25 cellular contexts compared by ENCODE assay signal in genomic region chr1:116185161-116185701, GRCh38.
DNase-seq lines count a peak whose midpoint lies in the region; ATAC-seq, FAIRE-seq and TF ChIP-seq lines count a peak whose summit lies in the region.
"Had no signal": no experiment of that assay in that cellular context is flagged by ENCODE, and none has a peak within 500 bp of the region (broad histone marks: within the 10 kb centered on the region; RNA-seq: fewer than 3 reads in every experiment).

No MANE protein-coding gene starts in this region.

- no peaks in the 10 kb centered on the region for H3K36me3 ChIP-seq in GM06990 (ENCODE audit: control insufficient read depth, insufficient read depth, low read length)
- H3K36me3 ChIP-seq: HAP-1 had no signal

- H3K4me3 ChIP-seq in GM06990 (replicated peaks; ENCODE audit: low read depth, low read length) (no peak overlapping the region), GM12865 (ENCODE audit: low read depth, low read length) (no peak overlapping the region)
- H3K4me3 ChIP-seq: GM23338, HAP-1, K562 had no signal

- H3K4me3 Mint-ChIP-seq in chondrocyte (ENCODE audit: unreplicated experiment) (no peak overlapping the region), neural crest cell (no peak overlapping the region), Calu3 (ENCODE audit: low read depth, unreplicated experiment) (no peak overlapping the region)
- H3K4me3 Mint-ChIP-seq: CD8-positive, alpha-beta memory T cell; GM23338; HFFc6 had no signal

- H3K9me3 Mint-ChIP-seq in chondrocyte (ENCODE audit: low read depth) (peaks cover 5% of the 10 kb centered on the region), neural crest cell (no peaks in the 10 kb centered on the region), Calu3 (ENCODE audit: low read depth, unreplicated experiment) (no peaks in the 10 kb centered on the region)
- H3K9me3 Mint-ChIP-seq: CD8-positive, alpha-beta memory T cell; GM23338; HFFc6 had no signal

- CTCF ChIA-PET in Calu3 (lab: Charles Lee), result interaction anchor here (0.7 kb wide), 1 partner anchor 11 kb away, joined by 5 read pairs; no protein-coding TSS in a partner anchor

- TF ChIP-seq POLR2A in GM18505 (IDR thresholded peaks at IDR 0.05; ENCODE audit: borderline replicate concordance, extremely low read depth, insufficient read depth, insufficient read length) (no peak), H54 (IDR thresholded peaks at IDR 0.05; ENCODE audit: low read depth, low read length) (no peak)

- H3K27ac Mint-ChIP-seq in chondrocyte (ENCODE audit: unreplicated experiment), result peak overlapping the region; percentile 63
- peak overlapping the region; percentile 44 for H3K27ac Mint-ChIP-seq in neural crest cell (ENCODE audit: unreplicated experiment)
- no peak overlapping the region for H3K27ac Mint-ChIP-seq in Calu3 (ENCODE audit: unreplicated experiment)
- H3K27ac Mint-ChIP-seq: GM23338, HFFc6 had no signal

- no peak for ATAC-seq in GM18505 (IDR thresholded peaks at IDR 0.05; ENCODE audit: unreplicated experiment)
- ATAC-seq: GM23338, K562, Panc1 had no signal

- no peak for TF ChIP-seq CTCF in GM06990 (IDR thresholded peaks at IDR 0.05; ENCODE audit: insufficient read depth, low read length, poor library complexity, severe bottlenecking)
- TF ChIP-seq CTCF in GM12865 (IDR thresholded peaks at IDR 0.05; ENCODE audit: insufficient read depth, low read depth, low read length, missing control alignments), result no peak
- TF ChIP-seq CTCF in chondrocyte (IDR thresholded peaks at IDR 0.05), result no peak
- TF ChIP-seq CTCF in neural crest cell (conservative IDR thresholded peaks at IDR 0.05), result no peak
- TF ChIP-seq CTCF in Calu3 (IDR thresholded peaks at IDR 0.05; ENCODE audit: unreplicated experiment), result no peak

- H3K27me3 ChIP-seq in GM06990 (replicated peaks; ENCODE audit: control insufficient read depth, insufficient read depth, low read length), result peaks cover 2% of the 10 kb centered on the region; the same call in 1 of the 2 replicates

- BruUV-seq in Calu3 (replicated peaks; lab: Mats Ljungman, UMichigan), result no TSS peak

- DNase-seq in GM06990 (ENCODE audit: extremely low read depth, insufficient read length) (peak; percentile 16), GM12865 (ENCODE audit: low read depth) (peak; percentile 14), chondrocyte (ENCODE audit: low spot score) (no peak), neural crest cell (ENCODE audit: low read depth, low spot score) (no peak), Calu3 (no peak), H54 (ENCODE audit: insufficient read length, low spot score) (no peak)
- DNase-seq: CD8-positive, alpha-beta memory T cell; DND-41; HFFc6; Kasumi-1; NCI-H1092 treated with DMSO at 0.1 percent for 48 hours; NCI-H1436; NCI-H187; NCI-H2081 treated with DMSO at 0.1 percent for 48 hours; NCI-H2171 treated with DMSO at 0.1 percent for 48 hours; NCI-H526 treated with DMSO at 0.1 percent for 48 hours; SIG-M5; SK-N-SH; SW 1271 had no signal

- intact Hi-C loops in Calu3 (cut with micrococcal nuclease; ENCODE audit: unreplicated experiment), result no loop called here

- H3K36me3 Mint-ChIP-seq in chondrocyte (ENCODE audit: low read depth), result peaks cover 3% of the 10 kb centered on the region
- no peaks in the 10 kb centered on the region for H3K36me3 Mint-ChIP-seq in neural crest cell (ENCODE audit: low read depth)
- H3K36me3 Mint-ChIP-seq in Calu3 (ENCODE audit: insufficient read depth, unreplicated experiment), result no peaks in the 10 kb centered on the region
- H3K36me3 Mint-ChIP-seq: CD8-positive, alpha-beta memory T cell had no signal

- FAIRE-seq in H54 (lab: Jason Lieb, UNC), result no peak
- FAIRE-seq: HTR-8/SVneo, K562 had no signal

- H3K27me3 Mint-ChIP-seq in chondrocyte (ENCODE audit: low read depth) (peaks cover 17% of the 10 kb centered on the region), neural crest cell (ENCODE audit: low read depth) (no peaks in the 10 kb centered on the region), Calu3 (ENCODE audit: unreplicated experiment) (peaks cover 1% of the 10 kb centered on the region)

- H3K4me1 Mint-ChIP-seq in chondrocyte (ENCODE audit: low read depth) (peaks cover 5% of the 10 kb centered on the region), neural crest cell (no peaks in the 10 kb centered on the region), Calu3 (ENCODE audit: low read depth, unreplicated experiment) (no peaks in the 10 kb centered on the region)
- H3K4me1 Mint-ChIP-seq: CD8-positive, alpha-beta memory T cell; GM23338 had no signal

Comparison
In these comparisons a context has a peak if more than half of its experiments do, and no peak if none do; other contexts are left out.
1. DNase-seq: peak in GM06990 (single experiment) and GM12865 (single experiment); none in chondrocyte (single experiment), neural crest cell (single experiment), Calu3 (single experiment) and H54 (single experiment).